Comparison of ENCODE assay signal across 20 cellular contexts in the genomic region with DNA sequence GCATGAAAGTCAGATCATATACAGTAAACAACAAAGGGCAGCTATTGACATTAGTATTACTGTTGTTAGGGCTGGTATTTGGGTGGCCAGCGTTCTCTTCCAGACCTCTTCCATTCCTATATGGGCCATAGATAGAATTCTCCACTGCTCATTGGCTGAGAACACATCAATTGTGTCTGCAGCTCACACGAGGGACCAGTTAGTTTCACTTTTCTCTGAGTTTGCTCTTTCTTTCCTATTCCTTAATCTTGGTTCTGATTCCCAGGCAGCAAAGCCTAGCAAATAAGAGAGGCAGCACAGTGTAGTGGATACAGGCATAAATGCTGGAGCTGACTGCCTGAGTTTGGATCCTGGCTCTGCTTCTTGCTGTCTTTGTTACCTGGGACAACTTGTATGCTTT.
DNase-seq lines count a peak whose midpoint lies in the region; ATAC-seq and TF ChIP-seq lines count a peak whose summit lies in the region.
"Had no signal": no experiment of that assay in that cellular context is flagged by ENCODE, and none has a peak within 500 bp of the region (broad histone marks: within the 10 kb centered on the region; RNA-seq: fewer than 3 reads in every experiment).

No MANE protein-coding gene starts in this region.

- no peaks in the 10 kb centered on the region for H3K27me3 ChIP-seq in IMR-90 (ENCODE audit: control insufficient read depth, insufficient read depth, low read length)
- no peaks in the 10 kb centered on the region for H3K27me3 ChIP-seq in neuronal stem cell (ENCODE audit: control insufficient read depth in 3 of 3, insufficient read depth in 3 of 3, low read depth in 1 of 3, low read length in 3 of 3)
- H3K27me3 ChIP-seq: SJSA1 had no signal

- peak overlapping the region; percentile 67 for H3K4me2 ChIP-seq in IMR-90 (ENCODE audit: low read depth, low read length)
- peak overlapping the region; percentile 56 for H3K4me2 ChIP-seq in OCI-LY7 (ENCODE audit: low read length)
- no peak overlapping the region for H3K4me2 ChIP-seq in neuronal stem cell (ENCODE audit: insufficient read depth, low read length, poor library complexity, severe bottlenecking)

- H3K4me3 ChIP-seq in IMR-90 (ENCODE audit: insufficient read depth, low read depth, low read length) = no peak overlapping the region
- peak overlapping the region; percentile 20 for H3K4me3 ChIP-seq in OCI-LY7 (ENCODE audit: low read depth, low read length, poor library complexity, severe bottlenecking)
- no peak overlapping the region for H3K4me3 ChIP-seq in neuronal stem cell (ENCODE audit: low read length in 2 of 2)
- H3K4me3 ChIP-seq: GM23248, SJSA1 had no signal

- no peak overlapping the region for H2BK20ac ChIP-seq in IMR-90 (ENCODE audit: low read depth, low read length)

- H4K20me1 ChIP-seq in IMR-90 (ENCODE audit: insufficient read depth, low read length) = no peaks in the 10 kb centered on the region
- H4K20me1 ChIP-seq in OCI-LY7 (ENCODE audit: insufficient read depth, low read length) = no peaks in the 10 kb centered on the region

- no peaks in the 10 kb centered on the region for H3K79me1 ChIP-seq in IMR-90 (ENCODE audit: low read depth in 1 of 2, low read length in 2 of 2)
- no peaks in the 10 kb centered on the region for H3K79me1 ChIP-seq in neuronal stem cell (ENCODE audit: low read depth, low read length)

- dilution Hi-C loops in IMR-90 (cut with HindIII; ENCODE audit: low sequenced_read_pairs, unreplicated experiment) = no loop called here

- no TSS peak for BruUV-seq in IMR-90 (replicated peaks; lab: Mats Ljungman, UMichigan)
- BruUV-seq in OCI-LY7 (replicated peaks; lab: Mats Ljungman, UMichigan) = no TSS peak

- H2AK9ac ChIP-seq in IMR-90 (replicated peaks; ENCODE audit: low read depth, low read length, poor library complexity) = no peak overlapping the region

- no peak overlapping the region for H4K8ac ChIP-seq in IMR-90 (ENCODE audit: low read depth in 2 of 2, low read length in 2 of 2)
- H4K8ac ChIP-seq in neuronal stem cell (ENCODE audit: low read depth, low read length) = no peak overlapping the region

- H3K18ac ChIP-seq in IMR-90 (ENCODE audit: low read depth, low read length) (no peak overlapping the region), neuronal stem cell (ENCODE audit: low read length) (no peak overlapping the region)

- no peak overlapping the region for H3K23ac ChIP-seq in IMR-90 (ENCODE audit: low read depth, low read length)
- H3K23ac ChIP-seq in neuronal stem cell (ENCODE audit: low read depth, low read length, poor library complexity) = no peak overlapping the region

- H3K9ac ChIP-seq in IMR-90 (ENCODE audit: low read depth, low read length) (no peak overlapping the region), neuronal stem cell (ENCODE audit: low read depth, low read length, poor library complexity) (no peak overlapping the region)
- H3K9ac ChIP-seq: GM23248 had no signal

- H3K27ac ChIP-seq in IMR-90 (ENCODE audit: insufficient read depth, low read length) (no peak overlapping the region), OCI-LY7 (ENCODE audit: low read depth, low read length, poor library complexity, severe bottlenecking) (no peak overlapping the region), neuronal stem cell (replicated peaks; ENCODE audit: low read length) (no peak overlapping the region)
- H3K27ac ChIP-seq: GM23248, SJSA1 had no signal

- H4K91ac ChIP-seq in IMR-90 (ENCODE audit: insufficient read depth, low read depth, low read length) (no peak overlapping the region), neuronal stem cell (ENCODE audit: low read depth, low read length, poor library complexity) (no peak overlapping the region)

- no peak for DNase-seq in IMR-90
- DNase-seq in OCI-LY7 (ENCODE audit: low spot score) = no peak
- DNase-seq in dedifferentiated amniotic fluid mesenchymal stem cell (ENCODE audit: extremely low spot score) = peak; percentile 30
- no peak for DNase-seq in neuronal stem cell (ENCODE audit: low spot score)
- DNase-seq in GM13976 (ENCODE audit: low spot score) = no peak
- DNase-seq in ureter (ENCODE audit: low spot score) = no peak
- DNase-seq in posterior vena cava (ENCODE audit: low spot score) = no peak
- DNase-seq: ACHN; CD8-positive, alpha-beta T cell; DND-41; GDM1; KG1; NCI-H1417; NCI-H2029; NCI-H2171 treated with DMSO at 0.1 percent for 48 hours; NCI-H82; RPMI8226 had no signal

- H2BK12ac ChIP-seq in neuronal stem cell (ENCODE audit: low read length) = no peak overlapping the region

- no peak overlapping the region for H3K56ac ChIP-seq in IMR-90 (ENCODE audit: extremely low read depth, insufficient read depth, low read length)

- H3K9me1 ChIP-seq in IMR-90 (ENCODE audit: insufficient read depth, low read length) = no peaks in the 10 kb centered on the region

- ATAC-seq in IMR-90 (ENCODE audit: low read depth) (no peak), HG03469 (IDR thresholded peaks at IDR 0.05; ENCODE audit: unreplicated experiment) (no peak)
- ATAC-seq: CD8-positive, alpha-beta T cell had no signal

- TF ChIP-seq POLR2A in IMR-90 (IDR thresholded peaks at IDR 0.05; ENCODE audit: low read depth, low read length) = no peak

- H2AK5ac ChIP-seq in IMR-90 (ENCODE audit: low read depth, low read length) (no peak overlapping the region), neuronal stem cell (ENCODE audit: low read depth, low read length) (no peak overlapping the region)

- H3K9me3 ChIP-seq in IMR-90 (ENCODE audit: control insufficient read depth, insufficient read depth, low read length) (no peaks in the 10 kb centered on the region), OCI-LY7 (ENCODE audit: low read length) (no peaks in the 10 kb centered on the region), neuronal stem cell (replicated peaks in 1 of 2; ENCODE audit: control insufficient read depth in 2 of 2, insufficient read depth in 1 of 2, low read depth in 1 of 2, low read length in 2 of 2) (no peaks in the 10 kb centered on the region)
- H3K9me3 ChIP-seq: SJSA1 had no signal

- no CpG with 5 or more reads among the region's 2 CpGs for WGBS in IMR-90 (ENCODE audit: extremely low coverage in 2 of 2, insufficient read length in 1 of 2), 2 experiments
- WGBS in neuronal stem cell (ENCODE audit: extremely low coverage in 2 of 2, insufficient read length in 2 of 2, insufficient replicate concordance in 1 of 2), 2 donors = no CpG with 5 or more reads among the region's 2 CpGs

- no peak for TF ChIP-seq RAD21 in IMR-90 (IDR thresholded peaks at IDR 0.05; ENCODE audit: low read length)

- H3K4me1 ChIP-seq in IMR-90 (ENCODE audit: control insufficient read depth, insufficient read depth, low read length) (no peaks in the 10 kb centered on the region), OCI-LY7 (ENCODE audit: insufficient read depth, low read length, poor library complexity, severe bottlenecking) (peaks cover 23% of the 10 kb centered on the region), neuronal stem cell (ENCODE audit: control insufficient read depth in 2 of 2, insufficient read depth in 1 of 2, low read depth in 1 of 2, low read length in 2 of 2) (peaks cover 0 to 6% of the 10 kb centered on the region in 2 donors)
- H3K4me1 ChIP-seq: SJSA1 had no signal

- intact Hi-C loops in IMR-90 (cut with micrococcal nuclease) = no loop called here
- intact Hi-C loops in OCI-LY7 (cut with micrococcal nuclease; ENCODE audit: unreplicated experiment) = no loop called here
- intact Hi-C loops in posterior vena cava (cut with DNase I) = no loop called here

- POLR2A ChIA-PET in IMR-90 (lab: Charles Lee; ENCODE audit: unreplicated experiment) (no interaction called here), OCI-LY7 (lab: Charles Lee) (interaction anchor here (0.9 to 5.6 kb wide), 7 partner anchors 10 to 58 kb away, joined by 3 to 31 read pairs (median 4); no protein-coding TSS in a partner anchor)

- H2AFZ ChIP-seq in IMR-90 (replicated peaks; ENCODE audit: low read length, poor library complexity) = no peak overlapping the region
- H2AFZ ChIP-seq in OCI-LY7 (ENCODE audit: low read length) = peak overlapping the region; percentile 92
- peak overlapping the region; percentile 15 for H2AFZ ChIP-seq in neuronal stem cell (ENCODE audit: low read length)
- H2AFZ ChIP-seq: GM23248 had no signal

- H3K9me2 ChIP-seq in OCI-LY7 (ENCODE audit: insufficient read depth, low read length) = no peaks in the 10 kb centered on the region

- no peak overlapping the region for H4K5ac ChIP-seq in IMR-90 (ENCODE audit: low read depth, low read length)

- H3K4ac ChIP-seq in IMR-90 (ENCODE audit: low read depth, low read length) = no peak overlapping the region
- no peak overlapping the region for H3K4ac ChIP-seq in neuronal stem cell (ENCODE audit: low read length)

- H2BK5ac ChIP-seq in IMR-90 (ENCODE audit: low read depth, low read length, poor library complexity, severe bottlenecking) (no peak overlapping the region), neuronal stem cell (ENCODE audit: low read length) (no peak overlapping the region)

- H2BK120ac ChIP-seq in IMR-90 (ENCODE audit: low read depth, low read length) = no peak overlapping the region
- H2BK120ac ChIP-seq in neuronal stem cell (ENCODE audit: low read depth, low read length) = no peak overlapping the region

- TF ChIP-seq CTCF in IMR-90 (conservative IDR thresholded peaks at IDR 0.05; ENCODE audit: low read depth, low read length) (no peak), OCI-LY7 (conservative IDR thresholded peaks at IDR 0.05; ENCODE audit: low read length) (no peak), GM13976 (IDR thresholded peaks at IDR 0.05; ENCODE audit: borderline replicate concordance, control extremely low read depth, extremely low read depth, insufficient read depth, missing control alignments) (no peak)

- H2BK15ac ChIP-seq in IMR-90 (ENCODE audit: low read depth, low read length) (no peak overlapping the region), neuronal stem cell (ENCODE audit: low read length) (no peak overlapping the region)

- no peaks in the 10 kb centered on the region for H3K79me2 ChIP-seq in OCI-LY7 (ENCODE audit: insufficient read depth, low read depth, low read length)

- H3K14ac ChIP-seq in IMR-90 (replicated peaks; ENCODE audit: low read depth, low read length) (no peak overlapping the region), neuronal stem cell (ENCODE audit: low read length) (no peak overlapping the region)

- H3K36me3 ChIP-seq in IMR-90 (ENCODE audit: control insufficient read depth, insufficient read depth, low read length) (no peaks in the 10 kb centered on the region), OCI-LY7 (ENCODE audit: insufficient read depth, low read length) (no peaks in the 10 kb centered on the region), neuronal stem cell (replicated peaks in 1 of 2; ENCODE audit: control insufficient read depth in 2 of 2, insufficient read depth in 2 of 2, low read length in 2 of 2) (no peaks in the 10 kb centered on the region)
- H3K36me3 ChIP-seq: SJSA1 had no signal

- in situ Hi-C loops in IMR-90 (cut with MboI; ENCODE audit: low sequenced_read_pairs) (no loop called here), GM13976 (cut with MboI; ENCODE audit: low sequenced_read_pairs, unreplicated experiment) (no loop called here)

- CTCF ChIA-PET in IMR-90 (lab: Yijun Ruan, JAX) (no interaction called here), OCI-LY7 (lab: Charles Lee; ENCODE audit: unreplicated experiment) (interaction anchor here (0.9 kb wide), 1 partner anchor 214 kb away, joined by 3 read pairs; no protein-coding TSS in a partner anchor)
